In genomic region chr3:124281453-124282316, GRCh38 we compare ENCODE assay signal across 8 cellular contexts.
DNase-seq lines count a peak whose midpoint lies in the region; ATAC-seq and TF ChIP-seq lines count a peak whose summit lies in the region.

No MANE protein-coding gene starts in this region.

- H3K79me2 ChIP-seq in OCI-LY3 (ENCODE audit: low read length): no peaks in the 10 kb centered on the region

- H3K9ac ChIP-seq in OCI-LY3 (ENCODE audit: low read length): no peak overlapping the region

- ATAC-seq in psoas muscle: peak; percentile 63 to 84 (median 75)
- no peak for ATAC-seq in GM19328 (IDR thresholded peaks at IDR 0.05; ENCODE audit: unreplicated experiment)

- no peak for DNase-seq in AG04449 (ENCODE audit: low read depth, low spot score)
- peak; percentile 13 for DNase-seq in GM19240 (ENCODE audit: insufficient read length, low spot score)
- peak; percentile 58 for DNase-seq in fibroblast of peridontal ligament (ENCODE audit: extremely low read depth)
- DNase-seq in psoas muscle: no peak
- no peak for DNase-seq in NK-92 treated with Interleukin-12 subunit alpha and Interleukin-12 subunit beta, amount 100 ng/mL, for 24 hours (lab: John Stamatoyannopoulos, UW)
- no peak for DNase-seq in stimulated activated CD4-positive, alpha-beta T cell treated with anti-CD3 and anti-CD28 coated beads, Interleukin-2, amount 100 ng/mL, for 48 hours

- H3K9me3 ChIP-seq in OCI-LY3 (ENCODE audit: insufficient read depth, low read length) (no peaks in the 10 kb centered on the region), psoas muscle (no peaks in the 10 kb centered on the region)

- POLR2A ChIA-PET in AG04449 (lab: Yijun Ruan, JAX): no interaction called here

- no peak overlapping the region for H2AFZ ChIP-seq in OCI-LY3 (ENCODE audit: low read depth, low read length)

- H3K4me1 ChIP-seq in OCI-LY3 (ENCODE audit: low read length): no peaks in the 10 kb centered on the region
- peaks cover 7% of the 10 kb centered on the region for H3K4me1 ChIP-seq in psoas muscle

- H3K27me3 ChIP-seq in OCI-LY3 (ENCODE audit: low read depth, low read length): peaks cover 42% of the 10 kb centered on the region
- H3K27me3 ChIP-seq in psoas muscle (ENCODE audit: insufficient read depth in 3 of 3, low read length in 2 of 3): no peaks in the 10 kb centered on the region

- H3K4me3 ChIP-seq in AG04449 (ENCODE audit: low read depth, low read length): no peak overlapping the region
- no peak overlapping the region for H3K4me3 ChIP-seq in OCI-LY3 (ENCODE audit: low read length)
- H3K4me3 ChIP-seq in psoas muscle: no peak overlapping the region

- 67 to 73% (median 67%) methylated on average over 6 of the region's 6 CpGs for WGBS in psoas muscle, 3 donors

- intact Hi-C loops in psoas muscle (cut with DNase I): loop anchor here (2.0 to 5.0 kb wide), 4 partner anchors 199 to 264 kb away; partner anchors contain the start of gene KALRN (in 1 of the 2)

- H3K27ac ChIP-seq in OCI-LY3 (ENCODE audit: low read length): no peak overlapping the region
- H3K27ac ChIP-seq in psoas muscle: no peak overlapping the region

- no peaks in the 10 kb centered on the region for H4K20me1 ChIP-seq in OCI-LY3 (ENCODE audit: insufficient read depth, low read length)

- H3K4me2 ChIP-seq in OCI-LY3 (ENCODE audit: low read length): no peak overlapping the region

- no peaks in the 10 kb centered on the region for H3K36me3 ChIP-seq in OCI-LY3 (replicated peaks; ENCODE audit: low read depth, low read length)
- H3K36me3 ChIP-seq in psoas muscle (ENCODE audit: insufficient read depth in 1 of 2, low read depth in 1 of 2): no peaks in the 10 kb centered on the region

- CTCF ChIA-PET in AG04449 (lab: Yijun Ruan, JAX): interaction anchor here (0.9 to 7.6 kb wide), 23 partner anchors 9 to 341 kb away, joined by 3 to 97 read pairs (median 5); partner anchors contain the start of gene KALRN

- peak; percentile 58 for TF ChIP-seq CTCF in AG04449 (IDR thresholded peaks at IDR 0.05; ENCODE audit: insufficient read depth, low read length, missing control alignments)
- peak; percentile 66 for TF ChIP-seq CTCF in OCI-LY3 (IDR thresholded peaks at IDR 0.05; ENCODE audit: low read depth, low read length)
- TF ChIP-seq CTCF in psoas muscle (IDR thresholded peaks at IDR 0.05): peak; percentile 54

Comparison
In these comparisons a context has a peak if more than half of its experiments do, and no peak if none do; other contexts are left out.
1. DNase-seq: peak in GM19240 (single experiment) and fibroblast of peridontal ligament (single experiment); none in AG04449 (single experiment), psoas muscle (0 of 2), NK-92 treated with Interleukin-12 subunit alpha and Interleukin-12 subunit beta, amount 100 ng/mL, for 24 hours (single experiment) and stimulated activated CD4-positive, alpha-beta T cell treated with anti-CD3 and anti-CD28 coated beads, Interleukin-2, amount 100 ng/mL, for 48 hours (0 of 2).
2. Peak in every context shown above with its lines, with median percentiles within 50 percentile points of each other: CTCF ChIP-seq.